Comparison of ENCODE assay signal across 1 cellular context in the genomic region with DNA sequence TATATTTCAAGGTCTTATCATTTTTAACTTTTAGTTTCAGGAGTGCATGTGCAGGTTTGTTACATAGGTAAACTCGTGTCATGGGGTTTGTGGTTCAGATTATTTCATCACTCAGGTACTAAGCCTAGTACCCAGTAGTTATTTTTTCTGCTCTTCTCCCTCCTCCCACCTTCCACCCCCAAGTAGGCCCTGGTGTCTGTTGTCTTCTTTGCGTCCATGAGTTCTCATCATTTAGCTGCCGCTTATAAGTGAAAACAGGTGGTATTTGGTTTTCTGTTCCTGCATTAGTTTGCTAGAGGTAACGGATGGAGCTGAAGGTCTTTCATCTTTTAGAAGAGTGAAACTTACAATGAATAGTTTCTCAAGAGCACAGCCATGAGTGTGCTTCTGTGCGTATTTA.
TF ChIP-seq lines count a peak whose summit lies in the region.

No MANE protein-coding gene starts in this region.

TF ChIP-seq in A549, 52 proteins besides CTCF, POLR2A, EP300 and RAD21 (continued from another document):
- TF ChIP-seq, protein P1, sequence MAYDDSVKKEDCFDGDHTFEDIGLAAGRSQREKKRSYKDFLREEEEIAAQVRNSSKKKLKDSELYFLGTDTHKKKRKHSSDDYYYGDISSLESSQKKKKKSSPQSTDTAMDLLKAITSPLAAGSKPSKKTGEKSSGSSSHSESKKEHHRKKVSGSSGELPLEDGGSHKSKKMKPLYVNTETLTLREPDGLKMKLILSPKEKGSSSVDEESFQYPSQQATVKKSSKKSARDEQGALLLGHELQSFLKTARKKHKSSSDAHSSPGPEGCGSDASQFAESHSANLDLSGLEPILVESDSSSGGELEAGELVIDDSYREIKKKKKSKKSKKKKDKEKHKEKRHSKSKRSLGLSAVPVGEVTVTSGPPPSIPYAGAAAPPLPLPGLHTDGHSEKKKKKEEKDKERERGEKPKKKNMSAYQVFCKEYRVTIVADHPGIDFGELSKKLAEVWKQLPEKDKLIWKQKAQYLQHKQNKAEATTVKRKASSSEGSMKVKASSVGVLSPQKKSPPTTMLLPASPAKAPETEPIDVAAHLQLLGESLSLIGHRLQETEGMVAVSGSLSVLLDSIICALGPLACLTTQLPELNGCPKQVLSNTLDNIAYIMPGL (CRISPR knock-in tag; IDR thresholded peaks at IDR 0.05; ENCODE audit: borderline replicate concordance) = no peak
- TF ChIP-seq, protein P2, sequence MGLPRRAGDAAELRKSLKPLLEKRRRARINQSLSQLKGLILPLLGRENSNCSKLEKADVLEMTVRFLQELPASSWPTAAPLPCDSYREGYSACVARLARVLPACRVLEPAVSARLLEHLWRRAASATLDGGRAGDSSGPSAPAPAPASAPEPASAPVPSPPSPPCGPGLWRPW (IDR thresholded peaks at IDR 0.05) = no peak
- TF ChIP-seq RARB (CRISPR knock-in tag; IDR thresholded peaks at IDR 0.05) = no peak
- TF ChIP-seq RFX5 (IDR thresholded peaks at IDR 0.05) = no peak
- no peak for TF ChIP-seq NPAS2 (CRISPR knock-in tag; IDR thresholded peaks at IDR 0.05; ENCODE audit: borderline replicate concordance)
- no peak for TF ChIP-seq ZSCAN20 (CRISPR knock-in tag; IDR thresholded peaks at IDR 0.05)
- TF ChIP-seq HOXA7 (CRISPR knock-in tag; IDR thresholded peaks at IDR 0.05) = no peak
- TF ChIP-seq FOXS1 (CRISPR knock-in tag; IDR thresholded peaks at IDR 0.05) = no peak
- TF ChIP-seq CBX8 (IDR thresholded peaks at IDR 0.05) = 0 out of 2 replicates have a peak, but pooled peaks have one; percentile 78
- peak; percentile 85; the same call in 1 of the 2 replicates for TF ChIP-seq RNF2 (IDR thresholded peaks at IDR 0.05; ENCODE audit: borderline replicate concordance, low read depth)
- TF ChIP-seq, protein P3, sequence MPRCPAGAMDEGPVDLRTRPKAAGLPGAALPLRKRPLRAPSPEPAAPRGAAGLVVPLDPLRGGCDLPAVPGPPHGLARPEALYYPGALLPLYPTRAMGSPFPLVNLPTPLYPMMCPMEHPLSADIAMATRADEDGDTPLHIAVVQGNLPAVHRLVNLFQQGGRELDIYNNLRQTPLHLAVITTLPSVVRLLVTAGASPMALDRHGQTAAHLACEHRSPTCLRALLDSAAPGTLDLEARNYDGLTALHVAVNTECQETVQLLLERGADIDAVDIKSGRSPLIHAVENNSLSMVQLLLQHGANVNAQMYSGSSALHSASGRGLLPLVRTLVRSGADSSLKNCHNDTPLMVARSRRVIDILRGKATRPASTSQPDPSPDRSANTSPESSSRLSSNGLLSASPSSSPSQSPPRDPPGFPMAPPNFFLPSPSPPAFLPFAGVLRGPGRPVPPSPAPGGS (IDR thresholded peaks at IDR 0.05) = no peak
- TF ChIP-seq ZNF302 (CRISPR knock-in tag; IDR thresholded peaks at IDR 0.05) = no peak
- no peak for TF ChIP-seq NFE2L2 (conservative IDR thresholded peaks at IDR 0.05; ENCODE audit: low read length)
- no peak for TF ChIP-seq TP53 (CRISPR knock-in tag; IDR thresholded peaks at IDR 0.05)
TF ChIP-seq in A549: peak in this region for 2.
